ENCODE assay signal across 18 cellular contexts in the genomic region with DNA sequence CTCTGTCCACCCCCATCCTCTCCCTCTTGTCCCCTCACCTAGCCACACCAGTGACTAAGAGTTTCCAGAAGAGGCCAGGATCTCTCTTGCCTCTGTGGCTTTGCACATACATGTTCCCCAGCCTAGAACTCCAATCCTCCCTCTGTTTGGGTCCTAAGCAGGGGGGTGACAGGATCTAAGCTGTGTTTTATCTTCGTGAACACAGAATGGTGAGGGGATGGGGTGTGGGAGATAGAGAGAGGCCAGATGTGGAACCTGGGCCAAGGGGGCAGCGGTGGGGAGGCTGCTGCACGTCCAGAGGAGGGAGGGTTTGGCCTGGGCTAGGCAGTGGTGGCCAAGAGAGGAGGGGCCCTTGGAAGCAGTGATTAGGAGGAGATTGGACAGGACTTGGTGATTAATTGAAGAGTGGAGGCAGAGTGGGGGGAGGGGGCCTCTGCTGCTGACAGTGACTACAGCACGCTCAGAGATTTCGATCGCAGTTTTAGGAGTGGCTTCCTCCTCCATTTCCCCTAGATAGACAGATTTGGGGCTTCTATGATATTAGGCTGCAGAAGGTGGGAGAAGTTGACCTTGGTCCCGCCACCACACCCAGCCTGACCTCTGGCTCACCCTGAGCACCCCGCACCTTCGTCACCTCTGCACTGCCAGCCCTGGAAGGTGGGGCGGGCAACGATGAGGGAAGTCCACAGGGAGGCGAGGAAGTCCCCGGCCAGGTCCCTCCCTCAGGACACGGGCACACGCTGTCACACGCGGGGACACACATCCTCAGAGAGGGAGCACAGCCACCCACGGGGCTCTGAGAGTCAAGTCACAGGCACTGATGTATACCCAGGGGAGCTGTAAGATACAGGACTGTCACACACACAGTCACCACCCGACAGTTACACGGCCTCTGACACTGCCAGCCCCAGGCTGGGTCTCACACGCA. TPM values are rescaled to one million over a fixed set of nuclear protein-coding genes. Genes with fewer than 3 reads are reported as not detected.
A peak's percentile ranks its signal among the peaks of the same experiment; 100 is the strongest.
DNase-seq lines count a peak whose midpoint lies in the region; ATAC-seq and TF ChIP-seq lines count a peak whose summit lies in the region.
"Had no signal": no experiment of that assay in that cellular context is flagged by ENCODE, and none has a peak within 500 bp of the region (broad histone marks: within the 10 kb centered on the region; RNA-seq: fewer than 3 reads in every experiment).

No MANE protein-coding gene starts in this region.

- no peaks in the 10 kb centered on the region for H3K9me3 ChIP-seq in BLaER1
- H3K9me3 ChIP-seq in neural cell (ENCODE audit: low read length), result no peaks in the 10 kb centered on the region
- H3K9me3 ChIP-seq: Caco-2, gastroesophageal sphincter had no signal

- H3K79me2 ChIP-seq in neural cell (replicated peaks; ENCODE audit: insufficient read depth, low read length), result no peaks in the 10 kb centered on the region
- H3K79me2 ChIP-seq: parathyroid adenoma had no signal

- peaks cover 10% of the 10 kb centered on the region for H3K4me1 Mint-ChIP-seq in dendritic cell treated with granulocyte-macrophage colony-stimulating factor and Interleukin-4, amounts not matched to agents 40 ng/mL and 50 ng/mL, for 4 days (ENCODE audit: low read depth)
- H3K4me1 Mint-ChIP-seq: immature natural killer cell had no signal

- DNase-seq in NCI-H82 (lab: John Stamatoyannopoulos, UW) (peak; percentile 82), cortex of kidney (lab: John Stamatoyannopoulos, UW) (no peak), GF-D8 (lab: John Stamatoyannopoulos, UW) (no peak), activated T-cell treated with anti-CD3 and anti-CD28 coated beads for 4 hours (no peak)
- DNase-seq: activated naive CD4-positive, alpha-beta T cell treated with Interleukin-2 at 50 U/mL for 16 hours; Caco-2; HFFc6; immature natural killer cell; midbrain; NCI-H1105 treated with DMSO at 0.1 percent for 48 hours had no signal

- no peak for ATAC-seq in GM18873 (IDR thresholded peaks at IDR 0.05; ENCODE audit: low FRiP score, unreplicated experiment)

- H3K9ac ChIP-seq in BLaER1 (0 out of 2 replicates have a peak overlapping the region, but pooled peaks have one; percentile 29), neural cell (ENCODE audit: low read length) (peak overlapping the region; percentile 53)
- H3K9ac ChIP-seq: parathyroid adenoma had no signal

- H3K27ac ChIP-seq in BLaER1, result 0 out of 2 replicates have a peak overlapping the region, but pooled peaks have one; percentile 6
- H3K27ac ChIP-seq in neural cell (ENCODE audit: low read length), result peak overlapping the region; percentile 72
- H3K27ac ChIP-seq: gastroesophageal sphincter, parathyroid adenoma had no signal

- no peak overlapping the region for H3K4me3 Mint-ChIP-seq in dendritic cell treated with granulocyte-macrophage colony-stimulating factor and Interleukin-4, amounts not matched to agents 40 ng/mL and 50 ng/mL, for 4 days
- H3K4me3 Mint-ChIP-seq: HFFc6, IgD-negative memory B cell, immature natural killer cell had no signal

- H3K4me3 ChIP-seq in BLaER1, result no peak overlapping the region
- peak overlapping the region; percentile 45 for H3K4me3 ChIP-seq in neural cell (ENCODE audit: low read length)
- H3K4me3 ChIP-seq: gastroesophageal sphincter, SK-N-MC had no signal

- TF ChIP-seq EP300 in neural cell (conservative IDR thresholded peaks at IDR 0.05; ENCODE audit: poor library complexity, severe bottlenecking), result no peak

- peaks cover 35% of the 10 kb centered on the region for H3K27me3 Mint-ChIP-seq in dendritic cell treated with granulocyte-macrophage colony-stimulating factor and Interleukin-4, amounts not matched to agents 40 ng/mL and 50 ng/mL, for 4 days

- H3K4me2 ChIP-seq in BLaER1 (peak overlapping the region; percentile 67), neural cell (ENCODE audit: low read length) (peak overlapping the region; percentile 55)

- peak overlapping the region; percentile 13 for H2AFZ ChIP-seq in neural cell (ENCODE audit: low read depth, low read length)
- H2AFZ ChIP-seq: parathyroid adenoma had no signal

- H3K4me1 ChIP-seq in BLaER1, result peaks cover 73% of the 10 kb centered on the region
- H3K4me1 ChIP-seq: Caco-2 had no signal

- no peaks in the 10 kb centered on the region for H4K20me1 ChIP-seq in BLaER1
- H4K20me1 ChIP-seq in neural cell (ENCODE audit: insufficient read depth), result no peaks in the 10 kb centered on the region

- H3K36me3 ChIP-seq in BLaER1 (no peaks in the 10 kb centered on the region), neural cell (ENCODE audit: insufficient read depth, low read length) (no peaks in the 10 kb centered on the region)
- H3K36me3 ChIP-seq: gastroesophageal sphincter had no signal

- H3K9me2 ChIP-seq in neural cell (ENCODE audit: insufficient read depth, low read length), result no peaks in the 10 kb centered on the region

- H3F3A ChIP-seq in neural cell (ENCODE audit: insufficient read depth, low read length, poor library complexity, severe bottlenecking), result no peaks in the 10 kb centered on the region

- TF ChIP-seq RAD21 in neural cell (conservative IDR thresholded peaks at IDR 0.05), result no peak

- intact Hi-C loops in dendritic cell treated with granulocyte-macrophage colony-stimulating factor and Interleukin-4, amounts not matched to agents 40 ng/mL and 50 ng/mL, for 4 days (cut with micrococcal nuclease), result no loop called here

- no peaks in the 10 kb centered on the region for H3K36me3 Mint-ChIP-seq in dendritic cell treated with granulocyte-macrophage colony-stimulating factor and Interleukin-4, amounts not matched to agents 40 ng/mL and 50 ng/mL, for 4 days (ENCODE audit: low read depth)
- H3K36me3 Mint-ChIP-seq: IgD-negative memory B cell, immature natural killer cell had no signal

- H3K27me3 ChIP-seq in BLaER1 (peaks cover 11% of the 10 kb centered on the region), neural cell (ENCODE audit: insufficient read depth, low read depth, low read length) (no peaks in the 10 kb centered on the region)

- peak overlapping the region; percentile 2 for H3K27ac Mint-ChIP-seq in dendritic cell treated with granulocyte-macrophage colony-stimulating factor and Interleukin-4, amounts not matched to agents 40 ng/mL and 50 ng/mL, for 4 days
- H3K27ac Mint-ChIP-seq: HFFc6 had no signal

- no peak for TF ChIP-seq CTCF in neural cell (IDR thresholded peaks at IDR 0.05; ENCODE audit: poor library complexity, severe bottlenecking)

- H3K9me3 Mint-ChIP-seq in dendritic cell treated with granulocyte-macrophage colony-stimulating factor and Interleukin-4, amounts not matched to agents 40 ng/mL and 50 ng/mL, for 4 days, result no peaks in the 10 kb centered on the region
- H3K9me3 Mint-ChIP-seq: HFFc6, IgD-negative memory B cell, immature natural killer cell had no signal

TF ChIP-seq in neural cell, 6 proteins besides CTCF, POLR2A, EP300 and RAD21:
- no peak for TF ChIP-seq SMC3 (conservative IDR thresholded peaks at IDR 0.05; ENCODE audit: poor library complexity)
- TF ChIP-seq POLR2AphosphoS5 (IDR thresholded peaks at IDR 0.05), result peak; percentile 26
TF ChIP-seq in neural cell: peak in this region for 1.

RNA-seq across cellular contexts. Expression of gene ADGRB2, which starts 17.3 kb away (rescaled TPM):
- polyA plus RNA-seq in neural cell, result 45.0 and 51.8 TPM in 2 replicates
- polyA minus RNA-seq in neural cell, result 57.1 and 63.8 TPM in 2 replicates

RNA-seq across cellular contexts. Expression of gene SPOCD1, which starts 34.4 kb away (rescaled TPM):
- polyA plus RNA-seq in neural cell, result not detected in 2 replicates
- not detected in 2 replicates for polyA minus RNA-seq in neural cell
- polyA plus RNA-seq: IgD-negative memory B cell had no signal
